Comparison of ENCODE assay signal across 23 cellular contexts in genomic region chr19:33201886-33202545, GRCh38. TPM values are rescaled to one million over a fixed set of nuclear protein-coding genes. Genes with fewer than 3 reads are reported as not detected.
"Had no signal": no experiment of that assay in that cellular context is flagged by ENCODE, and none has a peak within 500 bp of the region (broad histone marks: within the 10 kb centered on the region; RNA-seq: fewer than 3 reads in every experiment).

No MANE protein-coding gene starts in this region.

- FAIRE-seq: RCC 7860 had no signal

- H3K27ac ChIP-seq: SJSA1, SK-N-MC had no signal

- H3K4me3 ChIP-seq: SJSA1, SK-N-MC had no signal

- H3K4me1 ChIP-seq: SJSA1 had no signal

- H3K9me3 ChIP-seq: SJSA1 had no signal

- DNase-seq: Karpas-422, KG1, MM.1S, NCI-H1092 treated with DMSO at 0.1 percent for 48 hours, NCI-H1436, NCI-H187, NCI-H2029, NCI-H2081 treated with DMSO at 0.1 percent for 48 hours, NCI-H2171, NCI-H226, NCI-H446, NCI-H510A, NCI-H524 treated with DMSO at 0.1 percent for 48 hours, NCI-H69, NCI-H774, Right ventricle myocardium superior, RPMI8226, SIG-M5, T-helper 1 cell had no signal

- H3K36me3 ChIP-seq: SJSA1 had no signal

RNA-seq across cellular contexts. Expression of gene SLC7A10, which starts 23.6 kb away (rescaled TPM):
- total RNA-seq: HT1080, SJSA1 had no signal
